ENCODE assay signal across 19 cellular contexts in the genomic region with DNA sequence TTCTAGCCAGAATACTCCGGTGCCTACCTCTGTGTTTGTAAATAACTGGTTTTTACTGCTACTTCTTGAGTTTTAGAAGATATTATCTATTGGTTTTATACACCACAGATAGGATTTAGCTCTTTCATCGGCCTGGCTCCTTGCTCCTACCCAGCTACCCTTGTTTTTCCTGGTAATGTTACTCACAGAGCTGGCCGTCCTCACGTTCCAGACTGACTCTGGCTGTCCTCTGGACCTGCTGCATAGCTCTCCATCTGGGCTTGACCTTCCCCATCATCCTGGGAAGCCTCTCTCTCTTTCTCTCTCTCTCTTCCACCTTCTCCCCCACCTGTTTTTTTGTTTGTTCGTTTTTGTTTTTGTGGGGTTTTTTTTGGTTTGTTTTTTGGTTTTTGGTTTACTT. TPM values are rescaled to one million over a fixed set of nuclear protein-coding genes. Genes with fewer than 3 reads are reported as not detected.
DNase-seq lines count a peak whose midpoint lies in the region; ATAC-seq and TF ChIP-seq lines count a peak whose summit lies in the region.
"Had no signal": no experiment of that assay in that cellular context is flagged by ENCODE, and none has a peak within 500 bp of the region (broad histone marks: within the 10 kb centered on the region; RNA-seq: fewer than 3 reads in every experiment).

No MANE protein-coding gene starts in this region.

- H3K27ac ChIP-seq in CD4-positive, alpha-beta memory T cell (ENCODE audit: low read depth, low read length) = no peak overlapping the region
- H3K27ac ChIP-seq: prostate gland had no signal

- no peaks in the 10 kb centered on the region for H3K27me3 ChIP-seq in CD4-positive, alpha-beta memory T cell (ENCODE audit: insufficient read depth, low read length)

- H3K27ac Mint-ChIP-seq in CD4-positive, alpha-beta memory T cell = peak overlapping the region in 5 of 7 donors; percentile 18 to 90 (median 62)
- H3K27ac Mint-ChIP-seq in HFFc6 = peak overlapping the region; percentile 62
- no peak overlapping the region for H3K27ac Mint-ChIP-seq in glutamatergic neuron (ENCODE audit: unreplicated experiment)
- peak overlapping the region; percentile 88 for H3K27ac Mint-ChIP-seq in stimulated activated effector memory CD8-positive, alpha-beta T cell treated with anti-CD3 and anti-CD28 coated beads, Interleukin-12 subunit alpha, Interleukin-12 subunit beta, amount 100 ng/mL, for 72 hours
- H3K27ac Mint-ChIP-seq: activated CD8-positive, alpha-beta memory T cell treated with anti-CD3 and anti-CD28 coated beads, Interleukin-2, amount 10 ng/mL, durations not matched to agents 7 days and 5 days; activated naive CD8-positive, alpha-beta T cell treated with anti-CD3 and anti-CD28 coated beads for 36 hours; activated T-helper 1 cell treated with anti-CD3 and anti-CD28 coated beads, Interleukin-12 subunit alpha, Interleukin-12 subunit beta, Interleukin-2, Interleukin-4 antibody, amounts not matched to agents 30 ng/mL and 10 ng/mL and 1 ng/mL, durations not matched to agents 14 hours and 24 hours and 36 hours had no signal

- H3K9me3 ChIP-seq in CD4-positive, alpha-beta memory T cell (ENCODE audit: control insufficient read depth in 1 of 2, low read length in 2 of 2) = no peaks in the 10 kb centered on the region
- H3K9me3 ChIP-seq: prostate gland had no signal

- no peak for DNase-seq in CD4-positive, alpha-beta memory T cell
- no peak for DNase-seq in HFFc6
- peak; percentile 2 for DNase-seq in glutamatergic neuron
- no peak for DNase-seq in stimulated activated effector memory CD8-positive, alpha-beta T cell treated with anti-CD3 and anti-CD28 coated beads, Interleukin-12 subunit alpha, Interleukin-12 subunit beta, amount 100 ng/mL, for 72 hours (ENCODE audit: low spot score in 2 of 2)
- DNase-seq in T-helper 1 cell = no peak
- DNase-seq: activated CD8-positive, alpha-beta memory T cell treated with anti-CD3 and anti-CD28 coated beads, Interleukin-2, amount 10 ng/mL, durations not matched to agents 7 days and 5 days; activated naive CD8-positive, alpha-beta T cell treated with anti-CD3 and anti-CD28 coated beads for 36 hours; cortex of kidney; hypothalamus; NCI-H1436 treated with DMSO at 0.1 percent for 48 hours; NCI-H524; RPMI8226; stimulated activated CD4-positive, alpha-beta T cell treated with anti-CD3 and anti-CD28 coated beads, Interleukin-2, amount 100 ng/mL, for 48 hours; stimulated activated naive CD8-positive, alpha-beta T cell treated with anti-CD3 and anti-CD28 coated beads, Interleukin-15, amount 100 ng/mL, for 72 hours had no signal

- H3K36me3 Mint-ChIP-seq in CD4-positive, alpha-beta memory T cell = peaks cover 5 to 24% of the 10 kb centered on the region in 2 donors
- H3K36me3 Mint-ChIP-seq in HFFc6 (ENCODE audit: low read depth) (peaks cover 9% of the 10 kb centered on the region; the same call in 1 of the 2 replicates), glutamatergic neuron (ENCODE audit: unreplicated experiment) (no peaks in the 10 kb centered on the region)
- H3K36me3 Mint-ChIP-seq in stimulated activated effector memory CD8-positive, alpha-beta T cell treated with anti-CD3 and anti-CD28 coated beads, Interleukin-12 subunit alpha, Interleukin-12 subunit beta, amount 100 ng/mL, for 72 hours = peaks cover 25% of the 10 kb centered on the region
- H3K36me3 Mint-ChIP-seq: activated CD8-positive, alpha-beta memory T cell treated with anti-CD3 and anti-CD28 coated beads, Interleukin-2, amount 10 ng/mL, durations not matched to agents 7 days and 5 days had no signal

- no peaks in the 10 kb centered on the region for H3K27me3 Mint-ChIP-seq in CD4-positive, alpha-beta memory T cell
- H3K27me3 Mint-ChIP-seq in HFFc6 (ENCODE audit: insufficient read depth) (peaks cover 4% of the 10 kb centered on the region; the same call in 1 of the 2 replicates), glutamatergic neuron (ENCODE audit: unreplicated experiment) (peaks cover 20% of the 10 kb centered on the region)
- H3K27me3 Mint-ChIP-seq: activated CD8-positive, alpha-beta memory T cell treated with anti-CD3 and anti-CD28 coated beads, Interleukin-2, amount 10 ng/mL, durations not matched to agents 7 days and 5 days; activated naive CD8-positive, alpha-beta T cell treated with anti-CD3 and anti-CD28 coated beads for 36 hours; stimulated activated naive CD8-positive, alpha-beta T cell treated with anti-CD3 and anti-CD28 coated beads, Interleukin-15, amount 100 ng/mL, for 72 hours had no signal

- intact Hi-C loops in CD4-positive, alpha-beta memory T cell (cut with micrococcal nuclease) = no loop called here

- ATAC-seq in stimulated activated effector memory CD8-positive, alpha-beta T cell treated with anti-CD3 and anti-CD28 coated beads, Interleukin-12 subunit alpha, Interleukin-12 subunit beta, amount 100 ng/mL, for 72 hours = no peak
- ATAC-seq in HG03432 (IDR thresholded peaks at IDR 0.05; ENCODE audit: unreplicated experiment) (no peak), GM21619 (IDR thresholded peaks at IDR 0.05; ENCODE audit: unreplicated experiment) (no peak)
- ATAC-seq: activated CD4-positive, CD25-positive, alpha-beta regulatory T cell treated with anti-CD3 and anti-CD28 coated beads, Interleukin-2, amount 50 U/mL, for 24 hours; activated CD8-positive, alpha-beta memory T cell treated with anti-CD3 and anti-CD28 coated beads, Interleukin-2, amount 10 ng/mL, durations not matched to agents 7 days and 5 days; stimulated activated naive CD8-positive, alpha-beta T cell treated with anti-CD3 and anti-CD28 coated beads, Interleukin-15, amount 100 ng/mL, for 72 hours had no signal

- CTCF ChIA-PET in CD4-positive, alpha-beta memory T cell (lab: Charles Lee; ENCODE audit: partially characterized antibody) = interaction anchor here (0.7 kb wide), 1 partner anchor 219 kb away, joined by 3 read pairs; no protein-coding TSS in a partner anchor

- H3K4me3 ChIP-seq in CD4-positive, alpha-beta memory T cell (ENCODE audit: low read length in 2 of 2) = no peak overlapping the region
- H3K4me3 ChIP-seq: prostate gland had no signal

- TF ChIP-seq CTCF in HFFc6 (IDR thresholded peaks at IDR 0.05) = no peak
- TF ChIP-seq CTCF in glutamatergic neuron (IDR thresholded peaks at IDR 0.05; ENCODE audit: partially characterized antibody, unreplicated experiment) = no peak

- POLR2A ChIA-PET in CD4-positive, alpha-beta memory T cell (lab: Charles Lee; ENCODE audit: partially characterized antibody) = no interaction called here

- no peaks in the 10 kb centered on the region for H3K36me3 ChIP-seq in CD4-positive, alpha-beta memory T cell (ENCODE audit: insufficient read depth, low read length)
- H3K36me3 ChIP-seq: prostate gland had no signal

- H3K4me1 Mint-ChIP-seq in CD4-positive, alpha-beta memory T cell = peaks cover 27 to 56% (median 36%) of the 10 kb centered on the region in 4 donors
- peaks cover 55% of the 10 kb centered on the region for H3K4me1 Mint-ChIP-seq in HFFc6 (ENCODE audit: low read depth)
- H3K4me1 Mint-ChIP-seq in glutamatergic neuron (ENCODE audit: low read depth, unreplicated experiment) = peaks cover 82% of the 10 kb centered on the region
- peaks cover 58% of the 10 kb centered on the region for H3K4me1 Mint-ChIP-seq in stimulated activated effector memory CD8-positive, alpha-beta T cell treated with anti-CD3 and anti-CD28 coated beads, Interleukin-12 subunit alpha, Interleukin-12 subunit beta, amount 100 ng/mL, for 72 hours

- H3K9me3 Mint-ChIP-seq in CD4-positive, alpha-beta memory T cell = peaks cover 0 to 2% (median 0%) of the 10 kb centered on the region in 8 donors
- no peaks in the 10 kb centered on the region for H3K9me3 Mint-ChIP-seq in HFFc6
- H3K9me3 Mint-ChIP-seq in glutamatergic neuron (ENCODE audit: unreplicated experiment) = peaks cover 12% of the 10 kb centered on the region
- H3K9me3 Mint-ChIP-seq in stimulated activated effector memory CD8-positive, alpha-beta T cell treated with anti-CD3 and anti-CD28 coated beads, Interleukin-12 subunit alpha, Interleukin-12 subunit beta, amount 100 ng/mL, for 72 hours = no peaks in the 10 kb centered on the region
- H3K9me3 Mint-ChIP-seq: activated naive CD8-positive, alpha-beta T cell treated with anti-CD3 and anti-CD28 coated beads for 36 hours; activated T-helper 1 cell treated with anti-CD3 and anti-CD28 coated beads, Interleukin-12 subunit alpha, Interleukin-12 subunit beta, Interleukin-2, Interleukin-4 antibody, amounts not matched to agents 30 ng/mL and 10 ng/mL and 1 ng/mL, durations not matched to agents 14 hours and 24 hours and 36 hours; stimulated activated naive CD8-positive, alpha-beta T cell treated with anti-CD3 and anti-CD28 coated beads, Interleukin-15, amount 100 ng/mL, for 72 hours had no signal

- H3K4me1 ChIP-seq in CD4-positive, alpha-beta memory T cell (ENCODE audit: insufficient read depth, low read length) = peaks cover 10% of the 10 kb centered on the region
- H3K4me1 ChIP-seq: prostate gland had no signal

- H3K4me3 Mint-ChIP-seq in CD4-positive, alpha-beta memory T cell = no peak overlapping the region
- no peak overlapping the region for H3K4me3 Mint-ChIP-seq in HFFc6
- no peak overlapping the region for H3K4me3 Mint-ChIP-seq in glutamatergic neuron (ENCODE audit: unreplicated experiment)
- H3K4me3 Mint-ChIP-seq in stimulated activated effector memory CD8-positive, alpha-beta T cell treated with anti-CD3 and anti-CD28 coated beads, Interleukin-12 subunit alpha, Interleukin-12 subunit beta, amount 100 ng/mL, for 72 hours = no peak overlapping the region
- H3K4me3 Mint-ChIP-seq: activated CD8-positive, alpha-beta memory T cell treated with anti-CD3 and anti-CD28 coated beads, Interleukin-2, amount 10 ng/mL, durations not matched to agents 7 days and 5 days; activated naive CD8-positive, alpha-beta T cell treated with anti-CD3 and anti-CD28 coated beads for 36 hours; activated T-helper 1 cell treated with anti-CD3 and anti-CD28 coated beads, Interleukin-12 subunit alpha, Interleukin-12 subunit beta, Interleukin-2, Interleukin-4 antibody, amounts not matched to agents 30 ng/mL and 10 ng/mL and 1 ng/mL, durations not matched to agents 14 hours and 24 hours and 36 hours; stimulated activated naive CD8-positive, alpha-beta T cell treated with anti-CD3 and anti-CD28 coated beads, Interleukin-15, amount 100 ng/mL, for 72 hours had no signal

RNA-seq across cellular contexts. Expression of a gene that starts 51.5 kb away (rescaled TPM):
- total RNA-seq in CD4-positive, alpha-beta memory T cell = 100 to 1,000 TPM; 250 to 255 TPM
- polyA plus RNA-seq in CD4-positive, alpha-beta memory T cell = 10 to 100 TPM; 48.4 to 53.2 TPM
- total RNA-seq in HFFc6 (2021; fragmentation: NEBNext Ultra II Directional; extraction: Animal tissue kit (Norgen Biotek cat#: 25700)) = 100 to 1,000 TPM; 350 to 409 (median 372) TPM
- 863 TPM for total RNA-seq in glutamatergic neuron (ENCODE audit: unreplicated experiment)
